9 cellular contexts compared by ENCODE assay signal in genomic region chr11:62025429-62026105, GRCh38. TPM values are rescaled to one million over a fixed set of nuclear protein-coding genes. Genes with fewer than 3 reads are reported as not detected.
DNase-seq lines count a peak whose midpoint lies in the region; ATAC-seq and TF ChIP-seq lines count a peak whose summit lies in the region.
"Had no signal": no experiment of that assay in that cellular context is flagged by ENCODE, and none has a peak within 500 bp of the region (broad histone marks: within the 10 kb centered on the region; RNA-seq: fewer than 3 reads in every experiment).

No MANE protein-coding gene starts in this region.

- no peak for TF ChIP-seq CTCF in mesothelial cell of epicardium (IDR thresholded peaks at IDR 0.05; ENCODE audit: unreplicated experiment)

- no peaks in the 10 kb centered on the region for H3K4me1 ChIP-seq in muscle layer of duodenum (ENCODE audit: control insufficient read depth in 1 of 2, insufficient read depth in 2 of 2, low read length in 2 of 2)

- H3K4me3 Mint-ChIP-seq in activated CD4-positive, alpha-beta T cell treated with anti-CD3 and anti-CD28 coated beads, Interleukin-2, amount 10 ng/mL, durations not matched to agents 7 days and 5 days: peak overlapping the region; percentile 58
- no peak overlapping the region for H3K4me3 Mint-ChIP-seq in stimulated activated memory B cell treated with anti-CD40 and anti-IgM and Interleukin-4, amounts not matched to agents 10 μg/mL and 1 μg/mL and 100 μg/mL, for 72 hours
- no peak overlapping the region for H3K4me3 Mint-ChIP-seq in mesothelial cell of epicardium

- H3K36me3 ChIP-seq in muscle layer of duodenum (ENCODE audit: control insufficient read depth in 1 of 2, insufficient read depth in 2 of 2, low read length in 2 of 2): no peaks in the 10 kb centered on the region

- H3K36me3 Mint-ChIP-seq in activated CD4-positive, alpha-beta T cell treated with anti-CD3 and anti-CD28 coated beads, Interleukin-2, amount 10 ng/mL, durations not matched to agents 7 days and 5 days (ENCODE audit: low read depth): peaks cover 9% of the 10 kb centered on the region
- no peaks in the 10 kb centered on the region for H3K36me3 Mint-ChIP-seq in stimulated activated memory B cell treated with anti-CD40 and anti-IgM and Interleukin-4, amounts not matched to agents 10 μg/mL and 1 μg/mL and 100 μg/mL, for 72 hours
- peaks cover 2% of the 10 kb centered on the region for H3K36me3 Mint-ChIP-seq in mesothelial cell of epicardium

- H3K9me3 ChIP-seq in muscle layer of duodenum (ENCODE audit: control insufficient read depth in 1 of 2, low read length in 2 of 2): peaks cover 0 to 11% of the 10 kb centered on the region in 2 donors

- no peak overlapping the region for H3K4me3 ChIP-seq in muscle layer of duodenum (ENCODE audit: low read depth in 1 of 2, low read length in 2 of 2)

- H3K9me3 Mint-ChIP-seq in activated CD4-positive, alpha-beta T cell treated with anti-CD3 and anti-CD28 coated beads, Interleukin-2, amount 10 ng/mL, durations not matched to agents 7 days and 5 days: peaks cover 14% of the 10 kb centered on the region
- H3K9me3 Mint-ChIP-seq in stimulated activated memory B cell treated with anti-CD40 and anti-IgM and Interleukin-4, amounts not matched to agents 10 μg/mL and 1 μg/mL and 100 μg/mL, for 72 hours: peaks cover 10% of the 10 kb centered on the region
- H3K9me3 Mint-ChIP-seq in mesothelial cell of epicardium: peaks cover 22% of the 10 kb centered on the region

- no peaks in the 10 kb centered on the region for H3K27me3 Mint-ChIP-seq in activated CD4-positive, alpha-beta T cell treated with anti-CD3 and anti-CD28 coated beads, Interleukin-2, amount 10 ng/mL, durations not matched to agents 7 days and 5 days
- H3K27me3 Mint-ChIP-seq in stimulated activated memory B cell treated with anti-CD40 and anti-IgM and Interleukin-4, amounts not matched to agents 10 μg/mL and 1 μg/mL and 100 μg/mL, for 72 hours: no peaks in the 10 kb centered on the region
- no peaks in the 10 kb centered on the region for H3K27me3 Mint-ChIP-seq in mesothelial cell of epicardium (ENCODE audit: low read depth)

- POLR2A ChIA-PET in activated CD4-positive, alpha-beta T cell treated with anti-CD3 and anti-CD28 coated beads, Interleukin-2, amount 10 ng/mL, durations not matched to agents 7 days and 5 days (lab: Charles Lee): no interaction called here

- no peaks in the 10 kb centered on the region for H3K27me3 ChIP-seq in muscle layer of duodenum (ENCODE audit: low read depth, low read length)

- DNase-seq in NCI-H748 (lab: John Stamatoyannopoulos, UW; ENCODE audit: unreplicated experiment) (peak; percentile 68), NCI-H748 treated with DMSO at 0.1 percent for 48 hours (lab: John Stamatoyannopoulos, UW) (no peak), LHCN-M2 (ENCODE audit: low read depth) (peak; percentile 88), dermis microvascular lymphatic vessel endothelial cell (ENCODE audit: low read depth in 2 of 2) (peak; percentile 93 to 98), mesothelial cell of epicardium (ENCODE audit: low spot score in 2 of 2, unreplicated experiment in 2 of 2) (no peak)
- peak; percentile 89 for DNase-seq in activated CD4-positive, alpha-beta T cell treated with anti-CD3 and anti-CD28 coated beads, Interleukin-2, amount 10 ng/mL, durations not matched to agents 7 days and 5 days

- H3K4me1 Mint-ChIP-seq in activated CD4-positive, alpha-beta T cell treated with anti-CD3 and anti-CD28 coated beads, Interleukin-2, amount 10 ng/mL, durations not matched to agents 7 days and 5 days: peaks cover 21% of the 10 kb centered on the region
- peaks cover 12% of the 10 kb centered on the region for H3K4me1 Mint-ChIP-seq in stimulated activated memory B cell treated with anti-CD40 and anti-IgM and Interleukin-4, amounts not matched to agents 10 μg/mL and 1 μg/mL and 100 μg/mL, for 72 hours
- H3K4me1 Mint-ChIP-seq in mesothelial cell of epicardium: no peaks in the 10 kb centered on the region

- peak; percentile 84 for ATAC-seq in stimulated activated memory B cell treated with anti-CD40 and anti-IgM and Interleukin-4, amounts not matched to agents 10 μg/mL and 1 μg/mL and 100 μg/mL, for 72 hours

- H3K27ac Mint-ChIP-seq in activated CD4-positive, alpha-beta T cell treated with anti-CD3 and anti-CD28 coated beads, Interleukin-2, amount 10 ng/mL, durations not matched to agents 7 days and 5 days: peak overlapping the region; percentile 99
- H3K27ac Mint-ChIP-seq in stimulated activated memory B cell treated with anti-CD40 and anti-IgM and Interleukin-4, amounts not matched to agents 10 μg/mL and 1 μg/mL and 100 μg/mL, for 72 hours: peak overlapping the region; percentile 70
- H3K27ac Mint-ChIP-seq in mesothelial cell of epicardium: no peak overlapping the region

- CTCF ChIA-PET in activated CD4-positive, alpha-beta T cell treated with anti-CD3 and anti-CD28 coated beads, Interleukin-2, amount 10 ng/mL, durations not matched to agents 7 days and 5 days (lab: Charles Lee): interaction anchor here (0.9 to 1.8 kb wide), 6 partner anchors 8 to 58 kb away, joined by 3 to 4 read pairs (median 3); no protein-coding TSS in a partner anchor

- peak overlapping the region; percentile 40 for H3K27ac ChIP-seq in muscle layer of duodenum (ENCODE audit: low read length)
- H3K27ac ChIP-seq: C4-2B had no signal

RNA-seq across cellular contexts. Expression of gene FTH1, which starts 58.1 kb away (rescaled TPM):
- 718 and 1,060 TPM in 2 replicates for total RNA-seq in LHCN-M2 (2014; rRNA removed)
- polyA plus RNA-seq in LHCN-M2 (2012): 13,028 TPM
- total RNA-seq in activated CD4-positive, alpha-beta T cell treated with anti-CD3 and anti-CD28 coated beads, Interleukin-2, amount 10 ng/mL, durations not matched to agents 7 days and 5 days: 100 to 1,000 TPM; 751 to 840 TPM
- total RNA-seq in dermis microvascular lymphatic vessel endothelial cell: 393 and 1,287 TPM in 2 replicates
- 1,419 to 1,500 TPM (median 1,460 TPM) in 3 replicates for total RNA-seq in mesothelial cell of epicardium

Comparison
In these comparisons a context has a peak if more than half of its experiments do, and no peak if none do; other contexts are left out.
1. DNase-seq: peak in NCI-H748 (single experiment), LHCN-M2 (single experiment), activated CD4-positive, alpha-beta T cell treated with anti-CD3 and anti-CD28 coated beads, Interleukin-2, amount 10 ng/mL, durations not matched to agents 7 days and 5 days (single experiment) and dermis microvascular lymphatic vessel endothelial cell (2 of 2); none in NCI-H748 treated with DMSO at 0.1 percent for 48 hours (single experiment) and mesothelial cell of epicardium (0 of 2).